ENCODE assay signal across 8 cellular contexts in genomic region chr1:109099871-109100757, GRCh38. TPM values are rescaled to one million over a fixed set of nuclear protein-coding genes. Genes with fewer than 3 reads are reported as not detected.
A peak's percentile ranks its signal among the peaks of the same experiment; 100 is the strongest.
DNase-seq lines count a peak whose midpoint lies in the region; ATAC-seq and TF ChIP-seq lines count a peak whose summit lies in the region.

No MANE protein-coding gene starts in this region.

- peak overlapping the region; percentile 88 for H3K27ac ChIP-seq in mesodermal cell (ENCODE audit: low read depth, low read length, severe bottlenecking)

- H3K4me1 Mint-ChIP-seq in activated CD8-positive, alpha-beta memory T cell treated with anti-CD3 and anti-CD28 coated beads, Interleukin-2, amount 10 ng/mL, durations not matched to agents 7 days and 5 days = peaks cover 14% of the 10 kb centered on the region

- H3K9me3 ChIP-seq in endocrine pancreas (ENCODE audit: control insufficient read depth, low read length) = no peaks in the 10 kb centered on the region
- no peaks in the 10 kb centered on the region for H3K9me3 ChIP-seq in mesodermal cell (ENCODE audit: control insufficient read depth, low read length)

- H3K9me3 Mint-ChIP-seq in activated CD8-positive, alpha-beta memory T cell treated with anti-CD3 and anti-CD28 coated beads, Interleukin-2, amount 10 ng/mL, durations not matched to agents 7 days and 5 days (ENCODE audit: low read depth) = no peaks in the 10 kb centered on the region

- peak; percentile 98 for DNase-seq in COR-L47 (lab: John Stamatoyannopoulos, UW)
- peak; percentile 94 for DNase-seq in GM20000 (ENCODE audit: low spot score)
- peak; percentile 94 for DNase-seq in HT1080 (ENCODE audit: low read depth)
- peak; percentile 90 to 93 for DNase-seq in NOMO-1 (lab: John Stamatoyannopoulos, UW; ENCODE audit: unreplicated experiment in 2 of 2)
- DNase-seq in activated CD8-positive, alpha-beta memory T cell treated with anti-CD3 and anti-CD28 coated beads, Interleukin-2, amount 10 ng/mL, durations not matched to agents 7 days and 5 days = peak; percentile 98
- peak; percentile 95 to 96 for DNase-seq in stimulated activated CD8-positive, alpha-beta memory T cell treated with anti-CD3 and anti-CD28 coated beads, Interleukin-15, amount 100 ng/mL, for 4 hours (ENCODE audit: low read depth in 2 of 2)

- H3K36me3 Mint-ChIP-seq in activated CD8-positive, alpha-beta memory T cell treated with anti-CD3 and anti-CD28 coated beads, Interleukin-2, amount 10 ng/mL, durations not matched to agents 7 days and 5 days = peaks cover 20% of the 10 kb centered on the region

- H3K4me3 ChIP-seq in endocrine pancreas (ENCODE audit: control insufficient read depth, insufficient read depth, low read length) (peak overlapping the region; percentile 35), mesodermal cell (ENCODE audit: extremely low read depth, insufficient read depth, low read length, poor library complexity, severe bottlenecking) (peak overlapping the region; percentile 87)

- CTCF ChIA-PET in activated CD8-positive, alpha-beta memory T cell treated with anti-CD3 and anti-CD28 coated beads, Interleukin-2, amount 10 ng/mL, durations not matched to agents 7 days and 5 days (lab: Charles Lee) = interaction anchor here (0.6 to 7.4 kb wide), 30 partner anchors 9 to 448 kb away, joined by 3 to 114 read pairs (median 5); partner anchors contain the start of genes ATXN7L2, ELAPOR1, GNAI3 and PRPF38B

- WGBS in mesodermal cell (ENCODE audit: insufficient coverage in 2 of 2), 2 experiments = 1% methylated on average over 39 to 50 of the region's 79 CpGs

- H3K27ac Mint-ChIP-seq in activated CD8-positive, alpha-beta memory T cell treated with anti-CD3 and anti-CD28 coated beads, Interleukin-2, amount 10 ng/mL, durations not matched to agents 7 days and 5 days = peak overlapping the region; percentile 93

- H3K9ac ChIP-seq in endocrine pancreas (ENCODE audit: control insufficient read depth, insufficient read depth, low read length) = peak overlapping the region; percentile 97

- H3K4me1 ChIP-seq in endocrine pancreas (ENCODE audit: control insufficient read depth, insufficient read depth, low read length) (no peaks in the 10 kb centered on the region), mesodermal cell (ENCODE audit: control insufficient read depth, insufficient read depth, low read length, poor library complexity, severe bottlenecking) (no peaks in the 10 kb centered on the region)

- H3K4me3 Mint-ChIP-seq in activated CD8-positive, alpha-beta memory T cell treated with anti-CD3 and anti-CD28 coated beads, Interleukin-2, amount 10 ng/mL, durations not matched to agents 7 days and 5 days = peak overlapping the region; percentile 96

- H3K27me3 ChIP-seq in endocrine pancreas (ENCODE audit: control insufficient read depth, insufficient read depth, low read length) = no peaks in the 10 kb centered on the region

- ATAC-seq in activated CD8-positive, alpha-beta memory T cell treated with anti-CD3 and anti-CD28 coated beads, Interleukin-2, amount 10 ng/mL, durations not matched to agents 7 days and 5 days = peak; percentile 94

- TF ChIP-seq CTCF in GM20000 (IDR thresholded peaks at IDR 0.05; ENCODE audit: extremely low read depth, missing control alignments) = peak; percentile 90

- H3K27me3 Mint-ChIP-seq in activated CD8-positive, alpha-beta memory T cell treated with anti-CD3 and anti-CD28 coated beads, Interleukin-2, amount 10 ng/mL, durations not matched to agents 7 days and 5 days = no peaks in the 10 kb centered on the region

- H3K36me3 ChIP-seq in endocrine pancreas (ENCODE audit: control insufficient read depth, insufficient read depth, low read length) = no peaks in the 10 kb centered on the region
- peaks cover 27% of the 10 kb centered on the region for H3K36me3 ChIP-seq in mesodermal cell (ENCODE audit: control insufficient read depth, insufficient read depth, low read length)

RNA-seq across cellular contexts. Expression of gene TMEM167B, which starts 9.6 kb away (rescaled TPM):
- total RNA-seq in HT1080 (2014; rRNA removed; shearing (Covaris generic)) = 7.5 and 10.6 TPM in 2 replicates
- 13.7 and 15.7 TPM in 2 replicates for polyA plus RNA-seq in HT1080 (2015; cell fraction: cytosol; rRNA removed)
- 8.7 and 9.9 TPM in 2 replicates for polyA plus RNA-seq in HT1080 (2015; cell fraction: nucleus; rRNA removed)
- total RNA-seq in activated CD8-positive, alpha-beta memory T cell treated with anti-CD3 and anti-CD28 coated beads, Interleukin-2, amount 10 ng/mL, durations not matched to agents 7 days and 5 days = 10 to 100 TPM; 21.8 to 27.0 TPM
- 20.1 TPM for polyA plus RNA-seq in mesodermal cell (2013, experiment 1 of 2)
- 18.8 TPM for polyA plus RNA-seq in mesodermal cell (2013, experiment 2 of 2)

RNA-seq across cellular contexts. Expression of gene ELAPOR1, which starts 13.8 kb away (rescaled TPM):
- 0.73 and 1.3 TPM in 2 replicates for total RNA-seq in HT1080 (2014; rRNA removed; shearing (Covaris generic))
- polyA plus RNA-seq in HT1080 (2015; cell fraction: cytosol; rRNA removed) = 1.1 and 1.3 TPM in 2 replicates
- 1.4 and 1.7 TPM in 2 replicates for polyA plus RNA-seq in HT1080 (2015; cell fraction: nucleus; rRNA removed)
- 10 to 100 TPM in 1 of 2 experiments, 1 to 10 TPM in 1; 4.5 to 11.9 TPM for total RNA-seq in activated CD8-positive, alpha-beta memory T cell treated with anti-CD3 and anti-CD28 coated beads, Interleukin-2, amount 10 ng/mL, durations not matched to agents 7 days and 5 days
- polyA plus RNA-seq in mesodermal cell (2013, experiment 1 of 2) = 1.1 TPM
- 0.46 TPM for polyA plus RNA-seq in mesodermal cell (2013, experiment 2 of 2)

RNA-seq across cellular contexts. Expression of gene TAF13, which starts 24.3 kb away (rescaled TPM):
- 52.5 and 60.0 TPM in 2 replicates for total RNA-seq in HT1080 (2014; rRNA removed; shearing (Covaris generic))
- 90.6 and 109 TPM in 2 replicates for polyA plus RNA-seq in HT1080 (2015; cell fraction: cytosol; rRNA removed)
- polyA plus RNA-seq in HT1080 (2015; cell fraction: nucleus; rRNA removed) = 30.2 and 36.1 TPM in 2 replicates
- total RNA-seq in activated CD8-positive, alpha-beta memory T cell treated with anti-CD3 and anti-CD28 coated beads, Interleukin-2, amount 10 ng/mL, durations not matched to agents 7 days and 5 days = 10 to 100 TPM; 18.1 to 26.4 TPM
- polyA plus RNA-seq in mesodermal cell (2013, experiment 1 of 2) = 43.5 TPM
- 45.5 TPM for polyA plus RNA-seq in mesodermal cell (2013, experiment 2 of 2)

RNA-seq across cellular contexts. Expression of gene WDR47, which starts 58.2 kb away (rescaled TPM):
- total RNA-seq in HT1080 (2014; rRNA removed; shearing (Covaris generic)) = 9.2 and 16.6 TPM in 2 replicates
- 4.1 and 5.6 TPM in 2 replicates for polyA plus RNA-seq in HT1080 (2015; cell fraction: cytosol; rRNA removed)
- 11.4 and 12.9 TPM in 2 replicates for polyA plus RNA-seq in HT1080 (2015; cell fraction: nucleus; rRNA removed)
- 10 to 100 TPM; 10.7 to 12.0 TPM for total RNA-seq in activated CD8-positive, alpha-beta memory T cell treated with anti-CD3 and anti-CD28 coated beads, Interleukin-2, amount 10 ng/mL, durations not matched to agents 7 days and 5 days
- 11.8 TPM for polyA plus RNA-seq in mesodermal cell (2013, experiment 1 of 2)
- 11.2 TPM for polyA plus RNA-seq in mesodermal cell (2013, experiment 2 of 2)

Comparison
In these comparisons a context has a peak if more than half of its experiments do, and no peak if none do; other contexts are left out.
1. Peak in every context shown above with its lines: DNase-seq, ATAC-seq, H3K4me3 ChIP-seq and H3K27ac ChIP-seq.